In genomic region chr3:8709801-8710524, GRCh38 we compare ENCODE assay signal across 1 cellular context.
A peak's percentile ranks its signal among the peaks of the same experiment; 100 is the strongest.
TF ChIP-seq lines count a peak whose summit lies in the region.

No MANE protein-coding gene starts in this region.

TF ChIP-seq in HepG2, 621 proteins besides CTCF, POLR2A, EP300 and RAD21 (continued from another document):
- no peak for TF ChIP-seq GRHL1 (CRISPR knock-in tag; conservative IDR thresholded peaks at IDR 0.05)
- TF ChIP-seq RBM22 (optimal IDR thresholded peaks at IDR 0.05; ENCODE audit: low read length) = no peak
- no peak for TF ChIP-seq ZMYM4 (CRISPR knock-in tag; IDR thresholded peaks at IDR 0.05)
- TF ChIP-seq RARA (CRISPR knock-in tag; IDR thresholded peaks at IDR 0.05) = peak; percentile 31; the same call in 1 of the 2 replicates
- 0 out of 2 replicates have a peak, but pooled peaks have one; percentile 18 for TF ChIP-seq BCL6 (CRISPR knock-in tag; IDR thresholded peaks at IDR 0.05)
- TF ChIP-seq HDAC2 (CRISPR knock-in tag; IDR thresholded peaks at IDR 0.05) = no peak
- TF ChIP-seq ETS1 (CRISPR knock-in tag; IDR thresholded peaks at IDR 0.05) = no peak
- TF ChIP-seq PBX3 (CRISPR knock-in tag; IDR thresholded peaks at IDR 0.05; ENCODE audit: borderline replicate concordance) = no peak
- no peak for TF ChIP-seq ZFP37 (CRISPR knock-in tag; IDR thresholded peaks at IDR 0.05; ENCODE audit: borderline replicate concordance)
- no peak for TF ChIP-seq ZC3H13 (CRISPR knock-in tag; IDR thresholded peaks at IDR 0.05)
- 0 out of 2 replicates have a peak, but pooled peaks have one; percentile 27 for TF ChIP-seq TBX2 (CRISPR knock-in tag; IDR thresholded peaks at IDR 0.05; ENCODE audit: borderline replicate concordance)
